Comparison of ENCODE assay signal across 1 cellular context in the genomic region with DNA sequence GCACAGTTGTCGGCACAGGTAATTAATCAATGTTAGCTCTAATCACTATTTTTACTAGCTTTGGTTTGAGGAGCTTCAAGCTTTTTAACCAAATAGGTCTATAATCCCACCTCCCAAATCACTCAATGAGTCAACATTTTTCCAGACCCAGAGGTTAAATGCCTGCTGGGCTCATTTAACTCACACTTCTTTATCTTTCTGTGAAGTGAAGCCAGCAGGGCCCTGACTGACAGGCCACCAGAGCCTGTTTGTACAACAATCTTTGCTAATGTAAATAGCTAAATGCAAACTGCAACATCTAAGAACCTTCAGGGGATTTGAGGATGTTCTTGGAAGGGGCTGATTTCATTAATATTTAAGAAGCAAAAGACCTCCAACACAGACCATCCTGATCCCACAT.
TF ChIP-seq lines count a peak whose summit lies in the region.

No MANE protein-coding gene starts in this region.

TF ChIP-seq in WTC11, 78 proteins besides CTCF, POLR2A, EP300 and RAD21 (continued from another document):
- TF ChIP-seq, protein P1, sequence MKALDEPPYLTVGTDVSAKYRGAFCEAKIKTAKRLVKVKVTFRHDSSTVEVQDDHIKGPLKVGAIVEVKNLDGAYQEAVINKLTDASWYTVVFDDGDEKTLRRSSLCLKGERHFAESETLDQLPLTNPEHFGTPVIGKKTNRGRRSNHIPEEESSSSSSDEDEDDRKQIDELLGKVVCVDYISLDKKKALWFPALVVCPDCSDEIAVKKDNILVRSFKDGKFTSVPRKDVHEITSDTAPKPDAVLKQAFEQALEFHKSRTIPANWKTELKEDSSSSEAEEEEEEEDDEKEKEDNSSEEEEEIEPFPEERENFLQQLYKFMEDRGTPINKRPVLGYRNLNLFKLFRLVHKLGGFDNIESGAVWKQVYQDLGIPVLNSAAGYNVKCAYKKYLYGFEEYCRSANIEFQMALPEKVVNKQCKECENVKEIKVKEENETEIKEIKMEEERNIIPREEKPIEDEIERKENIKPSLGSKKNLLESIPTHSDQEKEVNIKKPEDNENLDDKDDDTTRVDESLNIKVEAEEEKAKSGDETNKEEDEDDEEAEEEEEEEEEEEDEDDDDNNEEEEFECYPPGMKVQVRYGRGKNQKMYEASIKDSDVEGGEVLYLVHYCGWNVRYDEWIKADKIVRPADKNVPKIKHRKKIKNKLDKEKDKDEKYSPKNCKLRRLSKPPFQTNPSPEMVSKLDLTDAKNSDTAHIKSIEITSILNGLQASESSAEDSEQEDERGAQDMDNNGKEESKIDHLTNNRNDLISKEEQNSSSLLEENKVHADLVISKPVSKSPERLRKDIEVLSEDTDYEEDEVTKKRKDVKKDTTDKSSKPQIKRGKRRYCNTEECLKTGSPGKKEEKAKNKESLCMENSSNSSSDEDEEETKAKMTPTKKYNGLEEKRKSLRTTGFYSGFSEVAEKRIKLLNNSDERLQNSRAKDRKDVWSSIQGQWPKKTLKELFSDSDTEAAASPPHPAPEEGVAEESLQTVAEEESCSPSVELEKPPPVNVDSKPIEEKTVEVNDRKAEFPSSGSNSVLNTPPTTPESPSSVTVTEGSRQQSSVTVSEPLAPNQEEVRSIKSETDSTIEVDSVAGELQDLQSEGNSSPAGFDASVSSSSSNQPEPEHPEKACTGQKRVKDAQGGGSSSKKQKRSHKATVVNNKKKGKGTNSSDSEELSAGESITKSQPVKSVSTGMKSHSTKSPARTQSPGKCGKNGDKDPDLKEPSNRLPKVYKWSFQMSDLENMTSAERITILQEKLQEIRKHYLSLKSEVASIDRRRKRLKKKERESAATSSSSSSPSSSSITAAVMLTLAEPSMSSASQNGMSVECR (CRISPR knock-in tag; IDR thresholded peaks at IDR 0.05; ENCODE audit: borderline replicate concordance), result no peak
- no peak for TF ChIP-seq ZNF263 (CRISPR knock-in tag; IDR thresholded peaks at IDR 0.05; ENCODE audit: low read depth)
- no peak for TF ChIP-seq CBFB (CRISPR knock-in tag; IDR thresholded peaks at IDR 0.05; ENCODE audit: low read depth)
- TF ChIP-seq NR1H2 (CRISPR knock-in tag; IDR thresholded peaks at IDR 0.05), result no peak
- no peak for TF ChIP-seq ZNF138 (CRISPR knock-in tag; conservative IDR thresholded peaks at IDR 0.05)
- TF ChIP-seq HMGA2 (CRISPR knock-in tag; IDR thresholded peaks at IDR 0.05), result no peak
- TF ChIP-seq TCF7 (CRISPR knock-in tag; IDR thresholded peaks at IDR 0.05; ENCODE audit: low read depth), result no peak
- no peak for TF ChIP-seq NFATC4 (CRISPR knock-in tag; IDR thresholded peaks at IDR 0.05)
- TF ChIP-seq, protein P2, sequence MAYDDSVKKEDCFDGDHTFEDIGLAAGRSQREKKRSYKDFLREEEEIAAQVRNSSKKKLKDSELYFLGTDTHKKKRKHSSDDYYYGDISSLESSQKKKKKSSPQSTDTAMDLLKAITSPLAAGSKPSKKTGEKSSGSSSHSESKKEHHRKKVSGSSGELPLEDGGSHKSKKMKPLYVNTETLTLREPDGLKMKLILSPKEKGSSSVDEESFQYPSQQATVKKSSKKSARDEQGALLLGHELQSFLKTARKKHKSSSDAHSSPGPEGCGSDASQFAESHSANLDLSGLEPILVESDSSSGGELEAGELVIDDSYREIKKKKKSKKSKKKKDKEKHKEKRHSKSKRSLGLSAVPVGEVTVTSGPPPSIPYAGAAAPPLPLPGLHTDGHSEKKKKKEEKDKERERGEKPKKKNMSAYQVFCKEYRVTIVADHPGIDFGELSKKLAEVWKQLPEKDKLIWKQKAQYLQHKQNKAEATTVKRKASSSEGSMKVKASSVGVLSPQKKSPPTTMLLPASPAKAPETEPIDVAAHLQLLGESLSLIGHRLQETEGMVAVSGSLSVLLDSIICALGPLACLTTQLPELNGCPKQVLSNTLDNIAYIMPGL (CRISPR knock-in tag; IDR thresholded peaks at IDR 0.05), result no peak
- TF ChIP-seq, protein P3, sequence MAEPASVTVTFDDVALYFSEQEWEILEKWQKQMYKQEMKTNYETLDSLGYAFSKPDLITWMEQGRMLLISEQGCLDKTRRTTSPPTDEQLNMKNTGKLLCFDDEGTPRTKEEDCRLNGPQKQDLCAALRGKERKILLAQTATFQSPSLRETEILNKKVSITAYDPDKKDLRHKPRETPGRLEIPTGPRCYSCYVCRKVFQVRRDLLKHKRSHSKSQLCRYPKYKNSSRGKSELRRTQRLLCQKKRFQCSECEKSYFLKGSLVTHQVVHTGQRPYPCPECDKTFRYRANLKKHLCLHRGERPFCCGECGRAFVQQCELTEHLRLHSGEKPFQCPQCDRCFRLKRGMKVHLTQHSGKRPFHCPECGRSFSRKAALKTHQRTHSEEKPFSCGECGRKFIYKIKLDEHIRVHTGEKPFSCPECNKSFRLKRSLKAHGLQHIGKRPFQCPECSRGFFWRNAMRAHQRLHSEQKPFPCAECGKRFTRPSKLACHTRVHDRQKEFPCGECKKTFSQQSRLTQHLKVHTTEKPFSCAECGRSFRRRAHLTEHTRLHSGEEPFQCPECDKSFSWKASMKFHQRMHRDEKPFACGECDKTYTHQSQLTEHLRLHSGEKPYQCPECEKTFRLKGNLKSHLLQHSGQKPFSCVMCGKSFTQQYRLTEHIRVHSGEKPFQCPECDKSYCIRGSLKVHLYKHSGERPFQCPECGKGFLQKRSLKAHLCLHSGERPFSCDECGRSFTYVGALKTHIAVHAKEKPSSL (CRISPR knock-in tag; conservative IDR thresholded peaks at IDR 0.05), result no peak
- no peak for TF ChIP-seq GRHL2 (CRISPR knock-in tag; IDR thresholded peaks at IDR 0.05; ENCODE audit: insufficient replicate concordance, severe bottlenecking)
- TF ChIP-seq, protein P4, sequence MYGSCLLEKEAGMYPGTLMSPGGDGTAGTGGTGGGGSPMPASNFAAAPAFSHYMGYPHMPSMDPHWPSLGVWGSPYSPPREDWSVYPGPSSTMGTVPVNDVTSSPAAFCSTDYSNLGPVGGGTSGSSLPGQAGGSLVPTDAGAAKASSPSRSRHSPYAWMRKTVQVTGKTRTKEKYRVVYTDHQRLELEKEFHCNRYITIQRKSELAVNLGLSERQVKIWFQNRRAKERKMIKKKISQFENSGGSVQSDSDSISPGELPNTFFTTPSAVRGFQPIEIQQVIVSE (CRISPR knock-in tag; IDR thresholded peaks at IDR 0.05; ENCODE audit: borderline replicate concordance), result no peak
- no peak for TF ChIP-seq ZNF416 (CRISPR knock-in tag; IDR thresholded peaks at IDR 0.05)
- TF ChIP-seq, protein P5, sequence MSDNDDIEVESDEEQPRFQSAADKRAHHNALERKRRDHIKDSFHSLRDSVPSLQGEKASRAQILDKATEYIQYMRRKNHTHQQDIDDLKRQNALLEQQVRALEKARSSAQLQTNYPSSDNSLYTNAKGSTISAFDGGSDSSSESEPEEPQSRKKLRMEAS (CRISPR knock-in tag; IDR thresholded peaks at IDR 0.05), result no peak
- TF ChIP-seq, protein P6, sequence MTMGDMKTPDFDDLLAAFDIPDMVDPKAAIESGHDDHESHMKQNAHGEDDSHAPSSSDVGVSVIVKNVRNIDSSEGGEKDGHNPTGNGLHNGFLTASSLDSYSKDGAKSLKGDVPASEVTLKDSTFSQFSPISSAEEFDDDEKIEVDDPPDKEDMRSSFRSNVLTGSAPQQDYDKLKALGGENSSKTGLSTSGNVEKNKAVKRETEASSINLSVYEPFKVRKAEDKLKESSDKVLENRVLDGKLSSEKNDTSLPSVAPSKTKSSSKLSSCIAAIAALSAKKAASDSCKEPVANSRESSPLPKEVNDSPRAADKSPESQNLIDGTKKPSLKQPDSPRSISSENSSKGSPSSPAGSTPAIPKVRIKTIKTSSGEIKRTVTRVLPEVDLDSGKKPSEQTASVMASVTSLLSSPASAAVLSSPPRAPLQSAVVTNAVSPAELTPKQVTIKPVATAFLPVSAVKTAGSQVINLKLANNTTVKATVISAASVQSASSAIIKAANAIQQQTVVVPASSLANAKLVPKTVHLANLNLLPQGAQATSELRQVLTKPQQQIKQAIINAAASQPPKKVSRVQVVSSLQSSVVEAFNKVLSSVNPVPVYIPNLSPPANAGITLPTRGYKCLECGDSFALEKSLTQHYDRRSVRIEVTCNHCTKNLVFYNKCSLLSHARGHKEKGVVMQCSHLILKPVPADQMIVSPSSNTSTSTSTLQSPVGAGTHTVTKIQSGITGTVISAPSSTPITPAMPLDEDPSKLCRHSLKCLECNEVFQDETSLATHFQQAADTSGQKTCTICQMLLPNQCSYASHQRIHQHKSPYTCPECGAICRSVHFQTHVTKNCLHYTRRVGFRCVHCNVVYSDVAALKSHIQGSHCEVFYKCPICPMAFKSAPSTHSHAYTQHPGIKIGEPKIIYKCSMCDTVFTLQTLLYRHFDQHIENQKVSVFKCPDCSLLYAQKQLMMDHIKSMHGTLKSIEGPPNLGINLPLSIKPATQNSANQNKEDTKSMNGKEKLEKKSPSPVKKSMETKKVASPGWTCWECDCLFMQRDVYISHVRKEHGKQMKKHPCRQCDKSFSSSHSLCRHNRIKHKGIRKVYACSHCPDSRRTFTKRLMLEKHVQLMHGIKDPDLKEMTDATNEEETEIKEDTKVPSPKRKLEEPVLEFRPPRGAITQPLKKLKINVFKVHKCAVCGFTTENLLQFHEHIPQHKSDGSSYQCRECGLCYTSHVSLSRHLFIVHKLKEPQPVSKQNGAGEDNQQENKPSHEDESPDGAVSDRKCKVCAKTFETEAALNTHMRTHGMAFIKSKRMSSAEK (CRISPR knock-in tag; IDR thresholded peaks at IDR 0.05; ENCODE audit: borderline replicate concordance), result no peak
- TF ChIP-seq IRF2 (CRISPR knock-in tag; IDR thresholded peaks at IDR 0.05; ENCODE audit: borderline replicate concordance, low read depth), result no peak
